In genomic region chr19:14517446-14517839, GRCh38 we compare ENCODE assay signal across 1 cellular context.
TF ChIP-seq lines count a peak whose summit lies in the region.

No MANE protein-coding gene starts in this region.

TF ChIP-seq in K562, 482 proteins besides CTCF, POLR2A, EP300 and RAD21:
- TF ChIP-seq MCM5 (IDR thresholded peaks at IDR 0.05; ENCODE audit: low read depth) (no peak), TAL1 (IDR thresholded peaks at IDR 0.05) (no peak), NEUROD1 (IDR thresholded peaks at IDR 0.05; ENCODE audit: borderline replicate concordance, low read depth, low read length, partially characterized antibody) (no peak), FOXA3 (CRISPR knock-in tag; conservative IDR thresholded peaks at IDR 0.05 in 1 of 2, IDR thresholded peaks at IDR 0.05 in 1 of 2) (no peak), CEBPG (CRISPR knock-in tag; IDR thresholded peaks at IDR 0.05) (no peak), CEBPG (tag; conservative IDR thresholded peaks at IDR 0.05 in 1 of 2, IDR thresholded peaks at IDR 0.05 in 1 of 2) (no peak), E2F3 (CRISPR knock-in tag; IDR thresholded peaks at IDR 0.05) (no peak), ZNF77 (CRISPR knock-in tag; IDR thresholded peaks at IDR 0.05) (no peak), TEAD1 (CRISPR knock-in tag; IDR thresholded peaks at IDR 0.05) (0 out of 4 replicates have a peak, but pooled peaks of 1 of the 2 experiments have one; percentile 5), CCNT2 (IDR thresholded peaks at IDR 0.05; ENCODE audit: borderline replicate concordance, extremely low read depth, insufficient read length, low read depth, low read length) (peak; percentile 93), PHB (CRISPR knock-in tag; IDR thresholded peaks at IDR 0.05) (peak; percentile 67; the same call in 1 of the 2 replicates), ZNF431 (CRISPR knock-in tag; IDR thresholded peaks at IDR 0.05) (no peak), POLR2AphosphoS2 (IDR thresholded peaks at IDR 0.05; ENCODE audit: low read length) (0 out of 2 replicates have a peak, but pooled peaks have one; percentile 19), SAP30 (IDR thresholded peaks at IDR 0.05; ENCODE audit: borderline replicate concordance, insufficient read depth, low read depth, low read length, poor library complexity, severe bottlenecking) (peak; percentile 20), SP1 (CRISPR knock-in tag; IDR thresholded peaks at IDR 0.05) (no peak), ZKSCAN8 (CRISPR knock-in tag; IDR thresholded peaks at IDR 0.05) (no peak), HDAC6 (IDR thresholded peaks at IDR 0.05; ENCODE audit: low read depth, low read length) (no peak), SP2 (IDR thresholded peaks at IDR 0.05; ENCODE audit: extremely low read depth, low read depth, low read length, poor library complexity, severe bottlenecking) (no peak), PHTF2 (CRISPR knock-in tag; IDR thresholded peaks at IDR 0.05) (peak; percentile 67; the same call in 1 of the 2 replicates), PRDM10 (IDR thresholded peaks at IDR 0.05; ENCODE audit: partially characterized antibody) (peak; percentile 15), MED1 (CRISPR knock-in tag; IDR thresholded peaks at IDR 0.05; ENCODE audit: borderline replicate concordance) (peak; percentile 31; the same call in 1 of the 2 replicates), STAG1 (CRISPR knock-in tag; IDR thresholded peaks at IDR 0.05; ENCODE audit: borderline replicate concordance) (no peak), KDM5B (IDR thresholded peaks at IDR 0.05; ENCODE audit: insufficient replicate concordance, low read depth, low read length) (peak; percentile 13), ZC3H4 (CRISPR knock-in tag; IDR thresholded peaks at IDR 0.05; ENCODE audit: borderline replicate concordance) (peak; percentile 15; the same call in 1 of the 2 replicates), MLLT1 (IDR thresholded peaks at IDR 0.05) (0 out of 4 replicates have a peak, but pooled peaks of 1 of the 2 experiments have one; percentile 3), E4F1 (CRISPR knock-in tag; IDR thresholded peaks at IDR 0.05; ENCODE audit: borderline replicate concordance) (no peak), ZNF644 (tag; IDR thresholded peaks at IDR 0.05; ENCODE audit: low read depth) (no peak), ELF2 (CRISPR knock-in tag; IDR thresholded peaks at IDR 0.05) (0 out of 2 replicates have a peak, but pooled peaks have one; percentile 36), RBBP5 (IDR thresholded peaks at IDR 0.05; ENCODE audit: borderline replicate concordance, insufficient read depth, low read length, poor library complexity, severe bottlenecking) (peak; percentile 84)
